ENCODE assay signal across 23 cellular contexts in genomic region chr6:81777586-81778268, GRCh38.
"Had no signal": no experiment of that assay in that cellular context is flagged by ENCODE, and none has a peak within 500 bp of the region (broad histone marks: within the 10 kb centered on the region; RNA-seq: fewer than 3 reads in every experiment).

No MANE protein-coding gene starts in this region.

- FAIRE-seq: colon, frontal cortex, keratinocyte had no signal

- H3K79me2 ChIP-seq: parathyroid adenoma had no signal

- H3K9ac ChIP-seq: parathyroid adenoma had no signal

- DNase-seq: activated CD4-positive, alpha-beta T cell treated with anti-CD3 and anti-CD28 coated beads for 48 hours; activated CD4-positive, CD25-positive, alpha-beta regulatory T cell; activated CD8-positive, alpha-beta T cell treated with anti-CD3 and anti-CD28 coated beads for 36 hours; activated naive CD4-positive, alpha-beta T cell; activated naive CD8-positive, alpha-beta T cell treated with anti-CD3 and anti-CD28 coated beads for 36 hours; activated T-cell treated with anti-CD3 and anti-CD28 coated beads, Interleukin-2, amount 50 U/mL, for 1 hour; amniotic stem cell; body of pancreas; caudate nucleus; dorsolateral prefrontal cortex; hypothalamus; stimulated activated CD4-positive, alpha-beta T cell treated with anti-CD3 and anti-CD28 coated beads, Interleukin-2, amount 100 ng/mL, for 24 hours; stimulated activated naive CD8-positive, alpha-beta T cell treated with anti-CD3 and anti-CD28 coated beads, Interleukin-15, Interleukin-2, amounts not matched to agents 100 U/mL and 50 U/mL, for 24 hours; substantia nigra; T-helper 9 cell; tibial artery; uterus had no signal

- H3K36me3 ChIP-seq: tibial artery, uterus had no signal

- H3K4me3 ChIP-seq: body of pancreas, dorsolateral prefrontal cortex, lung, tibial artery, uterus had no signal

- H3K27ac ChIP-seq: body of pancreas, dorsolateral prefrontal cortex, parathyroid adenoma, tibial artery, uterus had no signal

- ATAC-seq: activated CD8-positive, alpha-beta T cell treated with anti-CD3 and anti-CD28 coated beads for 36 hours; activated T-helper 17 cell treated with anti-CD3 and anti-CD28 coated beads, Interleukin-2, amount 50 U/mL, for 72 hours; body of pancreas; stimulated activated naive CD8-positive, alpha-beta T cell treated with anti-CD3 and anti-CD28 coated beads, Interleukin-15, Interleukin-2, amounts not matched to agents 100 U/mL and 50 U/mL, for 24 hours had no signal

- H3K27me3 ChIP-seq: body of pancreas, dorsolateral prefrontal cortex, tibial artery, uterus had no signal

- H3K9me3 ChIP-seq: body of pancreas, tibial artery, uterus had no signal

- H3K4me1 ChIP-seq: parathyroid adenoma, tibial artery, uterus had no signal

- H2AFZ ChIP-seq: parathyroid adenoma had no signal
